34 cellular contexts compared by ENCODE assay signal in genomic region chr1:159459551-159459950, GRCh38. TPM values are rescaled to one million over a fixed set of nuclear protein-coding genes. Genes with fewer than 3 reads are reported as not detected.
"Had no signal": no experiment of that assay in that cellular context is flagged by ENCODE, and none has a peak within 500 bp of the region (broad histone marks: within the 10 kb centered on the region; RNA-seq: fewer than 3 reads in every experiment).

No MANE protein-coding gene starts in this region.

- ATAC-seq: natural killer cell; psoas muscle; right cardiac atrium; sciatic nerve; stimulated activated memory B cell treated with anti-CD40 and anti-IgM and Interleukin-4, amounts not matched to agents 10 μg/mL and 1 μg/mL and 100 μg/mL, for 72 hours; stimulated activated naive CD8-positive, alpha-beta T cell treated with anti-CD3 and anti-CD28 coated beads, Interleukin-15, amount 100 ng/mL, for 72 hours; stimulated activated naive CD8-positive, alpha-beta T cell treated with anti-CD3 and anti-CD28 coated beads, Interleukin-15, Interleukin-2, amounts not matched to agents 100 U/mL and 50 U/mL, for 24 hours; upper lobe of right lung had no signal

- H3K9ac ChIP-seq: neural progenitor cell, parathyroid adenoma had no signal

- H3K4me2 ChIP-seq: neural progenitor cell, smooth muscle cell had no signal

- H3K79me2 ChIP-seq: parathyroid adenoma had no signal

- H3K36me3 ChIP-seq: neural progenitor cell, ovary, spleen, suprapubic skin, tibial artery, transverse colon, upper lobe of right lung, uterus had no signal

- H3K4me1 ChIP-seq: neural progenitor cell, parathyroid adenoma, psoas muscle, spleen, suprapubic skin, testis, tibial artery, transverse colon, upper lobe of right lung, uterus had no signal

- DNase-seq: natural killer cell; occipital lobe; ovary; posterior cingulate gyrus; psoas muscle; right cardiac atrium; spleen; stimulated activated CD4-positive, alpha-beta T cell treated with anti-CD3 and anti-CD28 coated beads, Interleukin-12 subunit alpha, Interleukin-12 subunit beta, amount 100 ng/mL, for 4 hours; stimulated activated CD4-positive, alpha-beta T cell treated with anti-CD3 and anti-CD28 coated beads, Interleukin-1b, Interleukin-23, amount 100 ng/mL, for 48 hours; stimulated activated CD4-positive, alpha-beta T cell treated with anti-CD3 and anti-CD28 coated beads, Interleukin-4, amount 100 ng/mL, for 1 hour; stimulated activated CD4-positive, alpha-beta T cell treated with anti-CD3 and anti-CD28 coated beads, Interleukin-4, amount 100 ng/mL, for 4 hours; stimulated activated CD8-positive, alpha-beta memory T cell treated with anti-CD3 and anti-CD28 coated beads, Interleukin-4, amount 100 ng/mL, for 48 hours; stimulated activated naive CD4-positive, alpha-beta T cell; stimulated activated naive CD8-positive, alpha-beta T cell treated with anti-CD3 and anti-CD28 coated beads, Interleukin-15, amount 100 ng/mL, for 72 hours; stimulated activated naive CD8-positive, alpha-beta T cell treated with anti-CD3 and anti-CD28 coated beads, Interleukin-15, Interleukin-2, amounts not matched to agents 100 U/mL and 50 U/mL, for 24 hours; substantia nigra; testis; tibial artery; transverse colon; upper lobe of right lung; uterus had no signal

- H3K4me3 ChIP-seq: neural progenitor cell, ovary, psoas muscle, skin epidermis, smooth muscle cell, spleen, suprapubic skin, testis, tibial artery, transverse colon, upper lobe of right lung, uterus had no signal

- H3K27ac ChIP-seq: neural progenitor cell, ovary, parathyroid adenoma, psoas muscle, skin epidermis, spleen, suprapubic skin, testis, tibial artery, transverse colon, upper lobe of right lung, uterus had no signal

- H2AFZ ChIP-seq: neural progenitor cell, parathyroid adenoma had no signal

- H3K9me3 ChIP-seq: ovary, suprapubic skin, testis, uterus had no signal

- H3K27me3 ChIP-seq: neural progenitor cell, ovary, spleen, suprapubic skin, testis, tibial artery, transverse colon, upper lobe of right lung, uterus had no signal

RNA-seq across cellular contexts. Expression of gene OR10J1, which starts 20.0 kb away (rescaled TPM):
- total RNA-seq: natural killer cell, occipital lobe, osteoblast, ovary, progenitor cell of endocrine pancreas, psoas muscle, renal cortical epithelial cell, right cardiac atrium, sciatic nerve, smooth muscle cell, spleen, suprapubic skin, transverse colon, upper lobe of right lung, urinary bladder, uterus had no signal
- polyA plus RNA-seq: neural cell, ovary, psoas muscle, right cardiac atrium, smooth muscle cell, spleen, urinary bladder had no signal

RNA-seq across cellular contexts. Expression of gene OR10J4, which starts 27.5 kb away (rescaled TPM):
- total RNA-seq: natural killer cell, occipital lobe, osteoblast, ovary, progenitor cell of endocrine pancreas, psoas muscle, renal cortical epithelial cell, right cardiac atrium, sciatic nerve, smooth muscle cell, spleen, suprapubic skin, transverse colon, upper lobe of right lung, urinary bladder, uterus had no signal
- polyA plus RNA-seq: neural cell, ovary, psoas muscle, right cardiac atrium, smooth muscle cell, spleen, thymus, urinary bladder had no signal
